15 cellular contexts compared by ENCODE assay signal in genomic region chr17:35915153-35915969, GRCh38.
"Had no signal": no experiment of that assay in that cellular context is flagged by ENCODE, and none has a peak within 500 bp of the region (broad histone marks: within the 10 kb centered on the region; RNA-seq: fewer than 3 reads in every experiment).

No MANE protein-coding gene starts in this region.

- H3K27ac Mint-ChIP-seq: activated CD4-positive, alpha-beta T cell treated with anti-CD3 and anti-CD28 coated beads, Interleukin-2, amount 10 ng/mL, durations not matched to agents 7 days and 5 days; activated naive CD4-positive, alpha-beta T cell treated with anti-CD3 and anti-CD28 coated beads, Interleukin-2, amount 10 ng/mL, durations not matched to agents 7 days and 5 days; activated T-helper 2 cell treated with anti-CD3 and anti-CD28 coated beads, Interferon-gamma antibody, Interleukin-2, Interleukin-4, amounts not matched to agents 10 μg/mL and 5 μg/mL and 100 μg/mL, durations not matched to agents 14 hours and 24 hours and 36 hours; memory B cell; T-helper 1 cell treated with Interleukin-12 subunit alpha and Interleukin-12 subunit beta and Interleukin-4 antibody, amounts not matched to agents 30 μg/mL and 1 μg/mL, for 36 hours had no signal

- H3K9me3 ChIP-seq: left lung, psoas muscle, stomach, thoracic aorta had no signal

- DNase-seq: activated CD4-positive, alpha-beta T cell treated with anti-CD3 and anti-CD28 coated beads, Interleukin-2, amount 10 ng/mL, durations not matched to agents 7 days and 5 days; activated CD4-positive, CD25-positive, alpha-beta regulatory T cell; activated naive CD4-positive, alpha-beta T cell treated with anti-CD3 and anti-CD28 coated beads, Interleukin-2, amount 10 ng/mL, durations not matched to agents 7 days and 5 days; central memory CD4-positive, alpha-beta T cell; cortex of kidney; erythroblast; hypothalamus; left lung; psoas muscle; stimulated activated CD4-positive, alpha-beta T cell treated with anti-CD3 and anti-CD28 coated beads, Interleukin-4, amount 100 ng/mL, for 24 hours; stomach had no signal

- H3K4me1 Mint-ChIP-seq: memory B cell had no signal

- H3K4me3 ChIP-seq: left lung, psoas muscle, stomach, thoracic aorta had no signal

- H3K27ac ChIP-seq: left lung, psoas muscle, stomach, thoracic aorta had no signal

- H3K9me3 Mint-ChIP-seq: activated CD4-positive, alpha-beta T cell treated with anti-CD3 and anti-CD28 coated beads, Interleukin-2, amount 10 ng/mL, durations not matched to agents 7 days and 5 days; activated naive CD4-positive, alpha-beta T cell treated with anti-CD3 and anti-CD28 coated beads, Interleukin-2, amount 10 ng/mL, durations not matched to agents 7 days and 5 days; activated T-helper 2 cell treated with anti-CD3 and anti-CD28 coated beads, Interferon-gamma antibody, Interleukin-2, Interleukin-4, amounts not matched to agents 10 μg/mL and 5 μg/mL and 100 μg/mL, durations not matched to agents 14 hours and 24 hours and 36 hours; memory B cell had no signal

- H3K4me1 ChIP-seq: left lung, psoas muscle, stomach had no signal

- H3K36me3 Mint-ChIP-seq: memory B cell had no signal

- H3K27me3 ChIP-seq: left lung had no signal

- H3K4me3 Mint-ChIP-seq: activated CD4-positive, alpha-beta T cell treated with anti-CD3 and anti-CD28 coated beads, Interleukin-2, amount 10 ng/mL, durations not matched to agents 7 days and 5 days; activated naive CD4-positive, alpha-beta T cell treated with anti-CD3 and anti-CD28 coated beads, Interleukin-2, amount 10 ng/mL, durations not matched to agents 7 days and 5 days; memory B cell; T-helper 1 cell treated with Interleukin-12 subunit alpha and Interleukin-12 subunit beta and Interleukin-4 antibody, amounts not matched to agents 30 μg/mL and 1 μg/mL, for 36 hours had no signal

- H3K36me3 ChIP-seq: left lung, stomach, thoracic aorta had no signal

- ATAC-seq: left lung, psoas muscle had no signal
